Comparison of ENCODE assay signal across 14 cellular contexts in the genomic region with DNA sequence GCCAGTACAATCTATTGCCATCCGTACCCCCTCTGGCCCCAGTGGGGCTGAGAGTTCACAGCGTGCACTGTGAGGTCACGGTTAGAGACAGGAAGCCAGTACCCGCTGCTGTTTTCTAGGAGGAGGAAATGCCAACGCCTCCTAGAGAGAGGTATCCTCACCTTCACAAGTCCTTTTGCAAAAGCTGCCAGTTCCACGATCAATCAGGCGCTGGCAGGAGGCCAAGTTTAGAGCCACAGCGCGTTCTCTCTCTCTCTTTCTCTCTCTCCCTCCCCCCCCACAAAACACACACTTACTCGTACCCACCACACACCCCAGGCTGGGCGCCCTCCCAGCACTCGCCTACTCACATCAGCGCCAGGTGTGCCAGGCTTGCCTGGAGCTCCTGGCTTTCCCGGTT. TPM values are rescaled to one million over a fixed set of nuclear protein-coding genes. Genes with fewer than 3 reads are reported as not detected.
DNase-seq lines count a peak whose midpoint lies in the region; ATAC-seq and TF ChIP-seq lines count a peak whose summit lies in the region.
"Had no signal": no experiment of that assay in that cellular context is flagged by ENCODE, and none has a peak within 500 bp of the region (broad histone marks: within the 10 kb centered on the region; RNA-seq: fewer than 3 reads in every experiment).

No MANE protein-coding gene starts in this region.

- H3K4me3 ChIP-seq in SJCRH30 (no peak overlapping the region), sigmoid colon (no peak overlapping the region), MG63 (no peak overlapping the region)

- H3K27me3 ChIP-seq in SJCRH30 = no peaks in the 10 kb centered on the region
- H3K27me3 ChIP-seq in sigmoid colon = peaks cover 0 to 42% (median 24%) of the 10 kb centered on the region in 3 donors
- no peaks in the 10 kb centered on the region for H3K27me3 ChIP-seq in MG63

- TF ChIP-seq EP300 in sigmoid colon (IDR thresholded peaks at IDR 0.05) = no peak

- H3K9me3 ChIP-seq in SJCRH30 (replicated peaks) (no peaks in the 10 kb centered on the region), sigmoid colon (no peaks in the 10 kb centered on the region), MG63 (no peaks in the 10 kb centered on the region)

- no peak for ATAC-seq in GM19351 (IDR thresholded peaks at IDR 0.05; ENCODE audit: unreplicated experiment)
- ATAC-seq: natural killer cell treated with Interleukin-12 subunit alpha and Interleukin-12 subunit beta and Interleukin-15 and Interleukin-18, amount 100 ng/mL, for 72 hours had no signal

- no peak for TF ChIP-seq POLR2A in sigmoid colon (IDR thresholded peaks at IDR 0.05)

- H3K36me3 ChIP-seq in SJCRH30 (no peaks in the 10 kb centered on the region), sigmoid colon (no peaks in the 10 kb centered on the region), MG63 (no peaks in the 10 kb centered on the region)

- 25 to 53% methylated on average over 14 of the region's 14 CpGs for WGBS in sigmoid colon, 2 donors

- intact Hi-C loops in sigmoid colon (cut with DNase I) = no loop called here

- H3K27ac ChIP-seq in SJCRH30 = no peak overlapping the region
- H3K27ac ChIP-seq in sigmoid colon = no peak overlapping the region
- H3K27ac ChIP-seq: RWPE1 had no signal

- no peak for TF ChIP-seq CTCF in sigmoid colon (IDR thresholded peaks at IDR 0.05)

- peaks cover 3% of the 10 kb centered on the region; the same call in 1 of the 2 replicates for H3K4me1 ChIP-seq in SJCRH30
- H3K4me1 ChIP-seq in sigmoid colon = peaks cover 0 to 12% (median 11%) of the 10 kb centered on the region in 4 donors

- DNase-seq in DMS153 treated with DMSO at 0.1 percent for 48 hours (lab: John Stamatoyannopoulos, UW; ENCODE audit: unreplicated experiment) = peak; percentile 65
- peak; percentile 10 for DNase-seq in NCI-H1092 treated with DMSO at 0.1 percent for 48 hours (lab: John Stamatoyannopoulos, UW)
- peak; percentile 89 for DNase-seq in NCI-H748 (lab: John Stamatoyannopoulos, UW; ENCODE audit: unreplicated experiment)
- peak; percentile 2 for DNase-seq in kidney tubule cell (ENCODE audit: low spot score)
- no peak for DNase-seq in SJCRH30
- DNase-seq in sigmoid colon = no peak
- no peak for DNase-seq in MG63
- DNase-seq: activated naive CD8-positive, alpha-beta T cell treated with anti-CD3 and anti-CD28 coated beads, Interleukin-2, amount 10 ng/mL, durations not matched to agents 7 days and 5 days; central memory CD4-positive, alpha-beta T cell; NCI-H1694 had no signal

RNA-seq across cellular contexts. Expression of gene COL9A1, which starts 22.4 kb away (rescaled TPM):
- 4.7 and 4.8 TPM in 2 replicates for total RNA-seq in SJCRH30 (2014; rRNA removed; shearing (Covaris generic))
- 1 to 10 TPM in 1 of 4 donors, under 1 TPM in 1, not detected in 2; 0.28 to 1.1 TPM for total RNA-seq in sigmoid colon
- under 1 TPM; 0.46 to 0.60 (median 0.52) TPM for polyA plus RNA-seq in sigmoid colon
- not detected in 2 replicates for total RNA-seq in MG63 (2014; rRNA removed; shearing (Covaris generic); ENCODE audit: low replicate concordance)
- total RNA-seq: activated naive CD8-positive, alpha-beta T cell treated with anti-CD3 and anti-CD28 coated beads, Interleukin-2, amount 10 ng/mL, durations not matched to agents 7 days and 5 days; H4; natural killer cell treated with Interleukin-12 subunit alpha and Interleukin-12 subunit beta and Interleukin-15 and Interleukin-18, amount 100 ng/mL, for 72 hours had no signal

Comparison
In these comparisons a context has a peak if more than half of its experiments do, and no peak if none do; other contexts are left out.
1. DNase-seq: peak in DMS153 treated with DMSO at 0.1 percent for 48 hours (single experiment), NCI-H1092 treated with DMSO at 0.1 percent for 48 hours (single experiment), NCI-H748 (single experiment) and kidney tubule cell (single experiment); none in SJCRH30 (0 of 2), sigmoid colon (single experiment) and MG63 (single experiment).